In genomic region chr1:6490181-6491075, GRCh38 we compare ENCODE assay signal across 1 cellular context.
A peak's percentile ranks its signal among the peaks of the same experiment; 100 is the strongest.
TF ChIP-seq lines count a peak whose summit lies in the region.

No MANE protein-coding gene starts in this region.

TF ChIP-seq in K562, 482 proteins besides CTCF, POLR2A, EP300 and RAD21 (continued from another document and continues in another):
- no peak for TF ChIP-seq ELK3 (CRISPR knock-in tag; IDR thresholded peaks at IDR 0.05)
- TF ChIP-seq RBFOX2 (IDR thresholded peaks at IDR 0.05; ENCODE audit: low read depth, low read length): peak; percentile 40; the same call in 1 of the 2 replicates
- TF ChIP-seq RB1 (IDR thresholded peaks at IDR 0.05; ENCODE audit: low read depth): peak; percentile 69; the same call in 1 of the 2 replicates
- peak; percentile 76 for TF ChIP-seq MAFK (IDR thresholded peaks at IDR 0.05; ENCODE audit: low read length)
- TF ChIP-seq ZBTB5 (IDR thresholded peaks at IDR 0.05): no peak
- TF ChIP-seq HINFP (tag; conservative IDR thresholded peaks at IDR 0.05; ENCODE audit: low read depth): no peak
- TF ChIP-seq NR2C1 (IDR thresholded peaks at IDR 0.05): no peak
- TF ChIP-seq NR2C1 (tag; IDR thresholded peaks at IDR 0.05): no peak
- no peak for TF ChIP-seq YBX1 (IDR thresholded peaks at IDR 0.05)
- no peak for TF ChIP-seq ZNF778 (CRISPR knock-in tag; IDR thresholded peaks at IDR 0.05)
- no peak for TF ChIP-seq ZNF75A (CRISPR knock-in tag; IDR thresholded peaks at IDR 0.05)
- TF ChIP-seq CHD7 (IDR thresholded peaks at IDR 0.05; ENCODE audit: low read depth, low read length): peak; percentile 99
- TF ChIP-seq SMARCE1 (IDR thresholded peaks at IDR 0.05): no peak
- TF ChIP-seq HMG20A (CRISPR knock-in tag; conservative IDR thresholded peaks at IDR 0.05): no peak
- TF ChIP-seq NFRKB (IDR thresholded peaks at IDR 0.05; ENCODE audit: low read depth): no peak
- TF ChIP-seq CHD1 (IDR thresholded peaks at IDR 0.05; ENCODE audit: low read length): no peak
- TF ChIP-seq NR0B1 (IDR thresholded peaks at IDR 0.05; ENCODE audit: partially characterized antibody): no peak
- TF ChIP-seq FOXA3 (CRISPR knock-in tag; conservative IDR thresholded peaks at IDR 0.05 in 1 of 2, IDR thresholded peaks at IDR 0.05 in 1 of 2): no peak
- TF ChIP-seq KAT8 (IDR thresholded peaks at IDR 0.05; ENCODE audit: low read depth): no peak
- TF ChIP-seq GTF2A2 (tag; IDR thresholded peaks at IDR 0.05): no peak
- peak; percentile 27; the same call in 1 of the 2 replicates for TF ChIP-seq CREM (IDR thresholded peaks at IDR 0.05; ENCODE audit: low read depth)
- no peak for TF ChIP-seq MEIS2 (IDR thresholded peaks at IDR 0.05; ENCODE audit: partially characterized antibody)
- TF ChIP-seq ATF3 (IDR thresholded peaks at IDR 0.05): no peak
- TF ChIP-seq ATF3 (CRISPR knock-in tag; conservative IDR thresholded peaks at IDR 0.05): no peak
- TF ChIP-seq CBFB (CRISPR knock-in tag; IDR thresholded peaks at IDR 0.05): no peak
- TF ChIP-seq PBX2 (CRISPR knock-in tag; IDR thresholded peaks at IDR 0.05; ENCODE audit: low read depth): no peak
- no peak for TF ChIP-seq PBX2 (tag; conservative IDR thresholded peaks at IDR 0.05; ENCODE audit: low read depth)
- peak; percentile 27; the same call in 1 of the 2 replicates for TF ChIP-seq XRCC5 (IDR thresholded peaks at IDR 0.05; ENCODE audit: low read depth, low read length)
- TF ChIP-seq TSC22D4 (tag; IDR thresholded peaks at IDR 0.05): no peak
- TF ChIP-seq MECOM (CRISPR knock-in tag; IDR thresholded peaks at IDR 0.05): no peak
- TF ChIP-seq ZNF253 (CRISPR knock-in tag; conservative IDR thresholded peaks at IDR 0.05): no peak
- peak; percentile 35 for TF ChIP-seq PHF20 (IDR thresholded peaks at IDR 0.05; ENCODE audit: partially characterized antibody)
- TF ChIP-seq ATF4 (CRISPR knock-in tag; IDR thresholded peaks at IDR 0.05): no peak
- no peak for TF ChIP-seq ZSCAN29 (IDR thresholded peaks at IDR 0.05)
- no peak for TF ChIP-seq KLF10 (CRISPR knock-in tag; IDR thresholded peaks at IDR 0.05)
- no peak for TF ChIP-seq E2F1 (CRISPR knock-in tag; IDR thresholded peaks at IDR 0.05)
- TF ChIP-seq GATA2 (CRISPR knock-in tag; IDR thresholded peaks at IDR 0.05): no peak
